Comparison of ENCODE assay signal across 8 cellular contexts in the genomic region with DNA sequence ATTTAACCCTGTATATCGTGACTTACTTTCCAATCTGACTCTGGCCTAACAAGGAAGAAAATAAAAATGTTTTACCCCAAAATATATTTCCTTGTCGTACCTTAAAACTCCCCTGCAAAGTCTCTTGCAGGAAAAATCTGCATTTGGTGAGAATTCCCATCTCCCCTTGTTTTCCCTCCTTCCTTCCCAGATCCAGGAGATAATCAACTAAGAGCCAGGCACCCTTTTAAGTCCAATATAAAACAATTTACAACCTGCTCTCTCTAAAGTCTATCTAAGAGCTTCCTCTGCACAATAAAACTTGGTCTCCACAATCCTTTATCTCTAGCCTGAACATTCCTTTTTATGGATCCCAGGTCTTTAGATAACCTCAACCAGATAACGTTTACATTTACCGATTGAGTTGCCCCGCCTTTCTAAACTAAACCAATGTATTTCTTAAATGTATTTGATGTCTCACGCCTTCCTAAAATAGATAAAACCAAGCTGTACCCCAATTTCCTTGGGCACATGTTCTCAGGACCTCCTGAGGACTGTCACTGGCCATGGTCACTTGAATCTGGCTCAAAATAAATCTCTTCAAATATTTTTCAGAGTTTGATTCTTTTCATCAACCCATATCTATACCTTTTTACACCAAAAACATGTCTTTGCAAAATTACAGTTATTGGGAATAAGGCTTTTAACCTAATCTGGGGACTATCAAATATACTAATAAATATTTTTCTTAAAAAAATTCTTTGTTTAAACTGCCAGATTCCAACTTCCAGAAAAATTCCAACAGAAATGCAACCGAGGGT. TPM values are rescaled to one million over a fixed set of nuclear protein-coding genes. Genes with fewer than 3 reads are reported as not detected.
DNase-seq lines count a peak whose midpoint lies in the region; ATAC-seq and TF ChIP-seq lines count a peak whose summit lies in the region.

No MANE protein-coding gene starts in this region.

- peaks cover 20% of the 10 kb centered on the region for H3K4me1 ChIP-seq in KMS-11 (ENCODE audit: low read depth, poor library complexity, severe bottlenecking)

- peak overlapping the region; percentile 94 for H3K27ac ChIP-seq in KMS-11

- H3K27ac Mint-ChIP-seq in chondrocyte (ENCODE audit: unreplicated experiment), result peak overlapping the region; percentile 94
- peak overlapping the region; percentile 34 to 98 (median 93) for H3K27ac Mint-ChIP-seq in naive B cell

- no peaks in the 10 kb centered on the region for H3K27me3 ChIP-seq in KMS-11 (ENCODE audit: insufficient read depth, low read depth)

- H3K4me2 ChIP-seq in KMS-11, result peak overlapping the region; percentile 70

- H3K9me3 Mint-ChIP-seq in chondrocyte (ENCODE audit: low read depth), result no peaks in the 10 kb centered on the region
- H3K9me3 Mint-ChIP-seq in naive B cell, result no peaks in the 10 kb centered on the region

- no peaks in the 10 kb centered on the region for H3K27me3 Mint-ChIP-seq in chondrocyte (ENCODE audit: low read depth)
- no peaks in the 10 kb centered on the region for H3K27me3 Mint-ChIP-seq in naive B cell

- H3K4me3 Mint-ChIP-seq in chondrocyte (ENCODE audit: unreplicated experiment) (peak overlapping the region; percentile 80), naive B cell (peak overlapping the region; percentile 59 to 99 (median 97))

- peaks cover 20% of the 10 kb centered on the region for H3K79me2 ChIP-seq in KMS-11 (ENCODE audit: insufficient read depth, low read depth)

- peak overlapping the region; percentile 73 for H2AFZ ChIP-seq in KMS-11 (ENCODE audit: low read depth)

- H3K4me1 Mint-ChIP-seq in chondrocyte (ENCODE audit: low read depth) (peaks cover 47% of the 10 kb centered on the region), naive B cell (peaks cover 29 to 57% (median 50%) of the 10 kb centered on the region in 3 donors)

- DNase-seq in AG10803 (ENCODE audit: low read depth) (no peak), chondrocyte (ENCODE audit: low spot score) (no peak), naive B cell (no peak), NCI-H1105 treated with DMSO at 0.1 percent for 48 hours (lab: John Stamatoyannopoulos, UW) (no peak), NCI-H774 (lab: John Stamatoyannopoulos, UW) (no peak)
- no peak for DNase-seq in stimulated activated CD4-positive, alpha-beta T cell treated with anti-CD3 and anti-CD28 coated beads, Interleukin-2, amount 100 ng/mL, for 24 hours

- H3K9ac ChIP-seq in KMS-11, result peak overlapping the region; percentile 98

- H3K4me3 ChIP-seq in AG10803 (ENCODE audit: low read length) (peak overlapping the region; percentile 75), KMS-11 (IDR thresholded peaks at IDR 0.05; ENCODE audit: insufficient read depth, low read depth, low read length) (peak overlapping the region; percentile 44)

- no peaks in the 10 kb centered on the region for H4K20me1 ChIP-seq in KMS-11 (ENCODE audit: insufficient read depth)

- ATAC-seq in naive B cell (ENCODE audit: low read depth in 2 of 2) (no peak), GM21737 (IDR thresholded peaks at IDR 0.05; ENCODE audit: unreplicated experiment) (no peak)

- peaks cover 1% of the 10 kb centered on the region for H3K36me3 Mint-ChIP-seq in chondrocyte (ENCODE audit: low read depth)
- H3K36me3 Mint-ChIP-seq in naive B cell, result peaks cover 0 to 4% of the 10 kb centered on the region in 2 donors

- no peaks in the 10 kb centered on the region for H3K36me3 ChIP-seq in KMS-11 (ENCODE audit: insufficient read depth)

- TF ChIP-seq CTCF in AG10803 (conservative IDR thresholded peaks at IDR 0.05; ENCODE audit: low read length), result no peak
- no peak for TF ChIP-seq CTCF in KMS-11 (conservative IDR thresholded peaks at IDR 0.05; ENCODE audit: low read depth, low read length)
- no peak for TF ChIP-seq CTCF in chondrocyte (IDR thresholded peaks at IDR 0.05)

RNA-seq across cellular contexts. Expression of gene DDX59, which starts 1.0 kb away (rescaled TPM):
- 13.3 to 15.9 TPM (median 13.7 TPM) in 3 replicates for total RNA-seq in chondrocyte
- 10 to 100 TPM; 14.5 to 24.8 (median 20.4) TPM for polyA plus RNA-seq in naive B cell (ENCODE audit: low read depth in 6 of 6)

RNA-seq across cellular contexts. Expression of gene KIF14, which starts 48.2 kb away (rescaled TPM):
- 1.3 to 2.1 TPM (median 2.0 TPM) in 3 replicates for total RNA-seq in chondrocyte
- polyA plus RNA-seq in naive B cell (ENCODE audit: low read depth in 6 of 6), result not detected
